22 cellular contexts compared by ENCODE assay signal in genomic region chr14:51914310-51914709, GRCh38. TPM values are rescaled to one million over a fixed set of nuclear protein-coding genes. Genes with fewer than 3 reads are reported as not detected.
DNase-seq lines count a peak whose midpoint lies in the region; ATAC-seq, FAIRE-seq and TF ChIP-seq lines count a peak whose summit lies in the region.
"Had no signal": no experiment of that assay in that cellular context is flagged by ENCODE, and none has a peak within 500 bp of the region (broad histone marks: within the 10 kb centered on the region; RNA-seq: fewer than 3 reads in every experiment).

No MANE protein-coding gene starts in this region.

- H3K9ac ChIP-seq in K562 (ENCODE audit: insufficient read depth in 1 of 2, low read depth in 2 of 2, low read length in 2 of 2), result no peak overlapping the region
- H3K9ac ChIP-seq: BLaER1 had no signal

- H3K27ac ChIP-seq in CD4-positive, CD25-positive, alpha-beta regulatory T cell (ENCODE audit: insufficient read depth, low read length, poor library complexity, severe bottlenecking), result no peak overlapping the region
- no peak overlapping the region for H3K27ac ChIP-seq in CD4-positive, alpha-beta T cell (ENCODE audit: low read depth, low read length)
- H3K27ac ChIP-seq in K562 (ENCODE audit: extremely low read depth, low read depth, low read length) (no peak overlapping the region), transverse colon (no peak overlapping the region)
- H3K27ac ChIP-seq: BLaER1, SJCRH30 had no signal

- H3K27me3 Mint-ChIP-seq in CD4-positive, CD25-positive, alpha-beta regulatory T cell, result no peaks in the 10 kb centered on the region
- no peaks in the 10 kb centered on the region for H3K27me3 Mint-ChIP-seq in CD4-positive, alpha-beta T cell
- H3K27me3 Mint-ChIP-seq in natural killer cell treated with Interleukin-12 subunit alpha and Interleukin-12 subunit beta and Interleukin-15 and Interleukin-18, amount 100 ng/mL, for 72 hours, result no peaks in the 10 kb centered on the region

- TF ChIP-seq CTCF in CD4-positive, alpha-beta T cell (IDR thresholded peaks at IDR 0.05), result no peak
- TF ChIP-seq CTCF in K562 (IDR thresholded peaks at IDR 0.05 in 2 of 3, conservative IDR thresholded peaks at IDR 0.05 in 1 of 3; ENCODE audit: insufficient read depth in 2 of 3, low read depth in 1 of 3, low read length in 3 of 3) (no peak), transverse colon (IDR thresholded peaks at IDR 0.05) (no peak)

- ATAC-seq in CD4-positive, CD25-positive, alpha-beta regulatory T cell (ENCODE audit: low read depth in 2 of 2), result no peak
- ATAC-seq in CD4-positive, alpha-beta T cell (ENCODE audit: poor library complexity), result no peak
- ATAC-seq in K562, result no peak
- no peak for ATAC-seq in natural killer cell treated with Interleukin-12 subunit alpha and Interleukin-12 subunit beta and Interleukin-15 and Interleukin-18, amount 100 ng/mL, for 72 hours
- ATAC-seq: CD8-positive, alpha-beta T cell; HCT116 had no signal

- no peak for FAIRE-seq in K562 (lab: Jason Lieb, UNC)
- FAIRE-seq: G401.6, GM18507, RCC 7860 had no signal

- in situ Hi-C loops in K562 (cut with MboI), result no loop called here
- in situ Hi-C loops in transverse colon (cut with MboI; ENCODE audit: low pct_ligation_motif_present in 1 of 4, low pct_unique_long_range_greater_than_20kb in 1 of 4, low sequenced_read_pairs in 3 of 4), result no loop called here

- intact Hi-C loops in CD4-positive, alpha-beta T cell (cut with DNase I, micrococcal nuclease), result no loop called here
- intact Hi-C loops in K562 (cut with micrococcal nuclease), result no loop called here
- intact Hi-C loops in transverse colon (cut with DNase I; ENCODE audit: low total_unique reads), result no loop called here

- no peaks in the 10 kb centered on the region for H3K9me3 ChIP-seq in CD4-positive, CD25-positive, alpha-beta regulatory T cell (ENCODE audit: control insufficient read depth in 2 of 2, low read length in 2 of 2)
- no peaks in the 10 kb centered on the region for H3K9me3 ChIP-seq in CD4-positive, alpha-beta T cell (ENCODE audit: control insufficient read depth, low read length)
- H3K9me3 ChIP-seq in K562 (replicated peaks; ENCODE audit: control insufficient read depth, insufficient read depth, low read depth, low read length) (no peaks in the 10 kb centered on the region), transverse colon (no peaks in the 10 kb centered on the region)
- H3K9me3 ChIP-seq: SJCRH30 had no signal

- no peaks in the 10 kb centered on the region for H3K79me2 ChIP-seq in K562 (ENCODE audit: control insufficient read depth, insufficient read depth, low read length)

- peaks cover 35% of the 10 kb centered on the region for H3K36me3 Mint-ChIP-seq in CD4-positive, CD25-positive, alpha-beta regulatory T cell
- H3K36me3 Mint-ChIP-seq in CD4-positive, alpha-beta T cell (ENCODE audit: low read depth), result peaks cover 70% of the 10 kb centered on the region
- peaks cover 36% of the 10 kb centered on the region for H3K36me3 Mint-ChIP-seq in natural killer cell treated with Interleukin-12 subunit alpha and Interleukin-12 subunit beta and Interleukin-15 and Interleukin-18, amount 100 ng/mL, for 72 hours

- H3K27me3 ChIP-seq in CD4-positive, CD25-positive, alpha-beta regulatory T cell (ENCODE audit: control insufficient read depth, insufficient read depth, low read length), result no peaks in the 10 kb centered on the region
- H3K27me3 ChIP-seq in CD4-positive, alpha-beta T cell (ENCODE audit: control insufficient read depth, insufficient read depth, low read length), result no peaks in the 10 kb centered on the region
- H3K27me3 ChIP-seq in K562 (ENCODE audit: control insufficient read depth in 2 of 2, insufficient read depth in 2 of 2, low read length in 2 of 2) (no peaks in the 10 kb centered on the region; a peak in 2 of 5 replicates), transverse colon (no peaks in the 10 kb centered on the region)
- H3K27me3 ChIP-seq: BLaER1, SJCRH30 had no signal

- H3K4me2 ChIP-seq in K562 (ENCODE audit: insufficient read depth, low read length), result no peak overlapping the region
- H3K4me2 ChIP-seq: BLaER1 had no signal

- peaks cover 41% of the 10 kb centered on the region for H3K36me3 ChIP-seq in CD4-positive, CD25-positive, alpha-beta regulatory T cell (ENCODE audit: control insufficient read depth, insufficient read depth, low read length)
- no peaks in the 10 kb centered on the region for H3K36me3 ChIP-seq in K562 (ENCODE audit: control insufficient read depth, insufficient read depth, low read length)
- H3K36me3 ChIP-seq in transverse colon, result no peaks in the 10 kb centered on the region
- H3K36me3 ChIP-seq: SJCRH30 had no signal

- TF ChIP-seq EP300 in K562 (IDR thresholded peaks at IDR 0.05; ENCODE audit: low read length) (no peak), transverse colon (IDR thresholded peaks at IDR 0.05; ENCODE audit: low read depth) (no peak)

- H3K4me3 Mint-ChIP-seq in CD4-positive, CD25-positive, alpha-beta regulatory T cell, result no peak overlapping the region
- H3K4me3 Mint-ChIP-seq in CD4-positive, alpha-beta T cell, result no peak overlapping the region
- H3K4me3 Mint-ChIP-seq in natural killer cell treated with Interleukin-12 subunit alpha and Interleukin-12 subunit beta and Interleukin-15 and Interleukin-18, amount 100 ng/mL, for 72 hours, result peak overlapping the region; percentile 25
- H3K4me3 Mint-ChIP-seq: CD8-positive, alpha-beta T cell had no signal

- H3K9me3 Mint-ChIP-seq in CD4-positive, CD25-positive, alpha-beta regulatory T cell, result no peaks in the 10 kb centered on the region
- H3K9me3 Mint-ChIP-seq in CD4-positive, alpha-beta T cell, result no peaks in the 10 kb centered on the region
- H3K9me3 Mint-ChIP-seq in natural killer cell treated with Interleukin-12 subunit alpha and Interleukin-12 subunit beta and Interleukin-15 and Interleukin-18, amount 100 ng/mL, for 72 hours, result peaks cover under 1% of the 10 kb centered on the region
- H3K9me3 Mint-ChIP-seq: CD8-positive, alpha-beta T cell had no signal

- H3K27ac Mint-ChIP-seq in CD4-positive, CD25-positive, alpha-beta regulatory T cell, result peak overlapping the region in 2 of 3 donors; percentile 32 to 92
- H3K27ac Mint-ChIP-seq in CD4-positive, alpha-beta T cell, result peak overlapping the region; percentile 25
- peak overlapping the region; percentile 79 to 87 for H3K27ac Mint-ChIP-seq in natural killer cell treated with Interleukin-12 subunit alpha and Interleukin-12 subunit beta and Interleukin-15 and Interleukin-18, amount 100 ng/mL, for 72 hours

- TF ChIP-seq POLR2A in K562 (conservative IDR thresholded peaks at IDR 0.05) (no peak), transverse colon (IDR thresholded peaks at IDR 0.05) (no peak)

- peaks cover 45 to 86% (median 65%) of the 10 kb centered on the region in 4 donors for H3K4me1 Mint-ChIP-seq in CD4-positive, CD25-positive, alpha-beta regulatory T cell
- H3K4me1 Mint-ChIP-seq in CD4-positive, alpha-beta T cell (ENCODE audit: low read depth), result peaks cover 82% of the 10 kb centered on the region
- peaks cover 65 to 82% of the 10 kb centered on the region in 2 donors for H3K4me1 Mint-ChIP-seq in natural killer cell treated with Interleukin-12 subunit alpha and Interleukin-12 subunit beta and Interleukin-15 and Interleukin-18, amount 100 ng/mL, for 72 hours (ENCODE audit: low read depth in 2 of 2)

- peaks cover 37% of the 10 kb centered on the region for H3K4me1 ChIP-seq in CD4-positive, CD25-positive, alpha-beta regulatory T cell (ENCODE audit: control insufficient read depth, insufficient read depth, low read length, poor library complexity, severe bottlenecking)
- H3K4me1 ChIP-seq in K562 (replicated peaks in 1 of 2; ENCODE audit: control insufficient read depth in 2 of 2, insufficient read depth in 2 of 2, low read length in 2 of 2), result no peaks in the 10 kb centered on the region
- H3K4me1 ChIP-seq in transverse colon, result peaks cover 0 to 10% (median 0%) of the 10 kb centered on the region in 4 donors
- H3K4me1 ChIP-seq: SJCRH30 had no signal

- no peak for TF ChIP-seq RAD21 in K562 (CRISPR knock-in tag; conservative IDR thresholded peaks at IDR 0.05 in 1 of 2, IDR thresholded peaks at IDR 0.05 in 1 of 2)

- no TSS peak for BruUV-seq in K562 (replicated peaks; lab: Mats Ljungman, UMichigan)

- POLR2A ChIA-PET in CD4-positive, alpha-beta T cell (lab: Charles Lee), result interaction anchor here (0.6 to 1.2 kb wide), 3 partner anchors 11 to 53 kb away, joined by 3 to 4 read pairs (median 3); no protein-coding TSS in a partner anchor
- POLR2A ChIA-PET in K562 (lab: Yijun Ruan, JAX), result interaction anchor here (0.6 kb wide), 1 partner anchor 207 kb away, joined by 3 read pairs; no protein-coding TSS in a partner anchor

- no peaks in the 10 kb centered on the region for H4K20me1 ChIP-seq in K562 (replicated peaks; ENCODE audit: control insufficient read depth, insufficient read depth, low read length)

- CTCF ChIA-PET in CD4-positive, alpha-beta T cell (lab: Charles Lee), result interaction anchor here (1.3 to 1.5 kb wide), 2 partner anchors 57 to 67 kb away, joined by 3 read pairs; no protein-coding TSS in a partner anchor
- CTCF ChIA-PET in K562 (lab: Yijun Ruan, JAX; ENCODE audit: low intra/inter-chr PET ratio), result no interaction called here

- H3K9me1 ChIP-seq in K562 (ENCODE audit: control insufficient read depth, insufficient read depth, low read length), result no peaks in the 10 kb centered on the region

- no peak for DNase-seq in CD4-positive, CD25-positive, alpha-beta regulatory T cell
- DNase-seq in CD4-positive, alpha-beta T cell, result no peak
- DNase-seq in K562 (ENCODE audit: extremely low read depth in 1 of 4, low spot score in 3 of 4) (no peak), D341Med (ENCODE audit: low spot score) (no peak), NCI-H2081 (lab: John Stamatoyannopoulos, UW) (no peak), transverse colon (no peak)
- DNase-seq in natural killer cell treated with Interleukin-12 subunit alpha and Interleukin-12 subunit beta and Interleukin-15 and Interleukin-18, amount 100 ng/mL, for 72 hours (ENCODE audit: low spot score), result no peak
- DNase-seq: Calu3; CD8-positive, alpha-beta T cell; GOT3; NCI-H1092; NCI-H1436 treated with DMSO at 0.1 percent for 48 hours; NCI-H1930; NCI-H2171 treated with DMSO at 0.1 percent for 48 hours; NCI-H524 treated with DMSO at 0.1 percent for 48 hours; OCI-M1; SJCRH30 had no signal

- WGBS in K562 (ENCODE audit: insufficient coverage, low coverage, missing lambda C conversion rate), result 2% methylated on average over 6 of the region's 6 CpGs
- 58 to 76% methylated on average over 3 to 6 of the region's 6 CpGs for WGBS in transverse colon (ENCODE audit: low coverage in 1 of 2), 2 donors

- no peak overlapping the region for H3K4me3 ChIP-seq in CD4-positive, CD25-positive, alpha-beta regulatory T cell (ENCODE audit: low read depth, low read length)
- no peak overlapping the region for H3K4me3 ChIP-seq in K562
- no peak overlapping the region for H3K4me3 ChIP-seq in transverse colon
- H3K4me3 ChIP-seq: BLaER1, SJCRH30 had no signal

- H2AFZ ChIP-seq in K562 (ENCODE audit: low read depth, low read length), result no peak overlapping the region

RNA-seq across cellular contexts. Expression of gene GNG2, which starts 53.9 kb away (rescaled TPM):
- 252 TPM for total RNA-seq in CD4-positive, CD25-positive, alpha-beta regulatory T cell
- 100 to 1,000 TPM; 145 to 216 (median 195) TPM for polyA plus RNA-seq in CD4-positive, CD25-positive, alpha-beta regulatory T cell
- 100 to 1,000 TPM; 138 to 139 TPM for total RNA-seq in CD4-positive, alpha-beta T cell
- not detected in 2 replicates for total RNA-seq in K562 (2011; cell fraction: chromatin; rRNA removed; ENCODE audit: low replicate concordance)
- not detected in 2 replicates for total RNA-seq in K562 (2011; cell fraction: nucleolus; rRNA removed)
- not detected in 2 replicates for total RNA-seq in K562 (2011; cell fraction: nucleoplasm; rRNA removed)
- total RNA-seq in K562 (2014; rRNA removed), result not detected in 2 replicates
- total RNA-seq in K562 (2014; rRNA removed; fragmentation: Illumina TruSeq; extraction: Trizol), result not detected in 2 replicates
- not detected in 2 replicates for total RNA-seq in K562 (2015; rRNA removed; fragmentation: Illumina TruSeq; extraction: Trizol)
- total RNA-seq in K562 (2021), result 0.18 TPM in 1 of 2 replicates, not detected in the other
- 0.12 TPM in 1 of 2 replicates, not detected in the other for polyA plus RNA-seq in K562 (2011; rRNA removed)
- polyA plus RNA-seq in K562 (2011; cell fraction: cytosol; rRNA removed), result not detected in 2 replicates
- polyA plus RNA-seq in K562 (2011; cell fraction: nucleus; rRNA removed), result not detected in 2 replicates
- polyA plus RNA-seq in K562 (2012), result 0.07 TPM in 1 of 2 replicates, not detected in the other
- polyA plus RNA-seq in K562 (2014; fragmentation: Illumina TruSeq; extraction: Trizol), result not detected in 2 replicates
- not detected for polyA plus RNA-seq in K562 (2014; fragmentation: Nextera tagmentation; extraction: Ambion mirVana)
- not detected in 2 replicates for polyA plus RNA-seq in K562 (2014; rRNA removed)
- not detected in 2 replicates for polyA minus RNA-seq in K562 (2011; rRNA and poly(A)+ RNA removed)
- polyA minus RNA-seq in K562 (2011; cell fraction: cytosol; rRNA and poly(A)+ RNA removed), result not detected in 2 replicates
- polyA minus RNA-seq in K562 (2011; cell fraction: nucleus; rRNA and poly(A)+ RNA removed), result not detected in 2 replicates
- total RNA-seq in natural killer cell treated with Interleukin-12 subunit alpha and Interleukin-12 subunit beta and Interleukin-15 and Interleukin-18, amount 100 ng/mL, for 72 hours, result 100 to 1,000 TPM; 293 to 495 TPM
- 10 to 100 TPM in 3 of 4 donors, 1 to 10 TPM in 1; 7.5 to 32.8 (median 14.2) TPM for total RNA-seq in transverse colon
- total RNA-seq: Calu3 had no signal

Comparison
In these comparisons a context has a peak if more than half of its experiments do, and no peak if none do; other contexts are left out.
1. H3K27ac Mint-ChIP-seq: peak in every context shown above with its lines; median percentile 83 in natural killer cell treated with Interleukin-12 subunit alpha and Interleukin-12 subunit beta and Interleukin-15 and Interleukin-18, amount 100 ng/mL, for 72 hours; 62 in CD4-positive, CD25-positive, alpha-beta regulatory T cell; 25 in CD4-positive, alpha-beta T cell.
2. RNA of gene GNG2, which starts 53.9 kb away (total RNA-seq): 293 to 495 TPM in natural killer cell treated with Interleukin-12 subunit alpha and Interleukin-12 subunit beta and Interleukin-15 and Interleukin-18, amount 100 ng/mL, for 72 hours, 252 TPM in CD4-positive, CD25-positive, alpha-beta regulatory T cell (single experiment), 138 to 139 TPM in CD4-positive, alpha-beta T cell and 7.5 to 32.8 TPM in transverse colon; 0.18 TPM in K562; every median in the first group is over 4 times any median in the second.